ENCODE assay signal across 8 cellular contexts in the genomic region with DNA sequence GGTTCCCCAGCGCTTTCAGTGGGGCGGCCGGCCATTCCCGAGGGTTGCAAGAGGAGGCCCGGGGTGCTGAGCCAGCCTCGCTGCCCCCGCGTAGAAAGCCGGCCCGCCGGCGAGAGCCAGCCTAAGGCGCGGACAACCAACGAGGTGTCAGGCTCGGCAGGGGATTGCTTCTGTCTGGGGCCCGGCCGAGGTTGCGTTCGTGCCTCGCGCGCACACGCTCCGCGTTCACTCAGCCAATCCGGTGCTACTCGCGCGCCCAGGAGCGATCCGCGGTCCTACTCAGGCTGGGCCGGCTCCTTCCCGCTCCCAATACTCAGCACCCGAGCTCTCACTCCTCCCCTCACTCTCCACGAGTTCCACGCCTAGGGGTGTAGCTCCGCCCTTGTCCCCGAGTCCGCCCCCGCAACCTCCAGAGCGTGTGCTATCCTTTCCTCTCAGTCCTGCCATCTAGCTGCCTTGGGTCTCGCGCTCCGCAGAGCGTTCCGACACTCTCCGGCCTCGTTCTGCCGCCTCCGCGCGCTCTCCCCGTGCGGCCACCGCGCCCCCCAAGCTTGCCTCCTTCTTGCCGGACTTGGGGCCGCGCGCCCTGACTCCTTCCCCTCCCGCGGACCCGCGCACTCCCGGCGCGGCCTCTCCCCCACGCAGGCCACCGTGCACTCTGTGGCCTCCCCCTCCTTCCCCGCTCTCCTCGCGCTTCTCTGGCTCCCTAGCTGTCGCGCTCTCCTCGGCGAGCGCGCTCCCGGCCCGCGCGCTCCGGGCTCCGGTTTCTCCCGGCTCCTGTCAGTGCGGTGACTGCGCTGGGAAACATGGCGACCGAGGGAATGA. TPM values are rescaled to one million over a fixed set of nuclear protein-coding genes. Genes with fewer than 3 reads are reported as not detected.
DNase-seq lines count a peak whose midpoint lies in the region; ATAC-seq and TF ChIP-seq lines count a peak whose summit lies in the region.

TSS of gene GPHN (plus strand) at position 426 of the 825 bp plus-strand sequence.

- no peaks in the 10 kb centered on the region for H3K9me3 Mint-ChIP-seq in chondrocyte (ENCODE audit: low read depth)

- peak within 1 kb of the TSS; percentile 84 for H3K27ac ChIP-seq in AG04450 (ENCODE audit: low read depth, low read length)

- no peaks in the 10 kb centered on the region for H3K36me3 ChIP-seq in kidney epithelial cell (ENCODE audit: control insufficient read depth, insufficient read depth, low read length)

- POLR2A ChIA-PET in AG04450 (lab: Yijun Ruan, JAX): interaction anchor here (0.6 to 1.2 kb wide), 3 partner anchors 9 to 127 kb away, joined by 3 to 6 read pairs (median 5); no protein-coding TSS in a partner anchor

- H3K36me3 Mint-ChIP-seq in chondrocyte (ENCODE audit: low read depth): no peaks in the 10 kb centered on the region

- H3K4me3 ChIP-seq in AG04450 (ENCODE audit: low read depth, low read length) (peak within 1 kb of the TSS; percentile 94), kidney epithelial cell (ENCODE audit: low read depth, low read length) (peak within 1 kb of the TSS; percentile 82)

- peak within 1 kb of the TSS; percentile 98 for H3K27ac Mint-ChIP-seq in chondrocyte (ENCODE audit: unreplicated experiment)

- CTCF ChIA-PET in AG04450 (lab: Charles Lee): interaction anchor here (0.5 to 3.1 kb wide), 9 partner anchors 10 to 1095 kb away, joined by 3 to 23 read pairs (median 3); no protein-coding TSS in a partner anchor

- H3K4me3 Mint-ChIP-seq in chondrocyte (ENCODE audit: unreplicated experiment): peak within 1 kb of the TSS; percentile 78

- peak; percentile 40; the same call in 1 of the 2 replicates for TF ChIP-seq CTCF in AG04450 (IDR thresholded peaks at IDR 0.05; ENCODE audit: low read depth, low read length)
- TF ChIP-seq CTCF in chondrocyte (IDR thresholded peaks at IDR 0.05): peak; percentile 69
- TF ChIP-seq CTCF in kidney epithelial cell (IDR thresholded peaks at IDR 0.05; ENCODE audit: insufficient read depth, low read length, poor library complexity, severe bottlenecking): peak; percentile 36

- H3K9me3 ChIP-seq in AG04450 (ENCODE audit: control insufficient read depth, insufficient read depth, low read length): no peaks in the 10 kb centered on the region; the same call in 1 of the 2 replicates

- H3K4me1 Mint-ChIP-seq in chondrocyte (ENCODE audit: low read depth): peaks cover 15% of the 10 kb centered on the region

- ATAC-seq in GM18873 (IDR thresholded peaks at IDR 0.05; ENCODE audit: low FRiP score, unreplicated experiment): peak; percentile 78
- ATAC-seq in HG03139 (IDR thresholded peaks at IDR 0.05; ENCODE audit: unreplicated experiment): peak; percentile 76

- H3K27me3 ChIP-seq in AG04450 (ENCODE audit: control insufficient read depth, insufficient read depth, low read length) (no peaks in the 10 kb centered on the region), kidney epithelial cell (ENCODE audit: control insufficient read depth, insufficient read depth, low read length) (no peaks in the 10 kb centered on the region)

- DNase-seq in AG04450 (ENCODE audit: low read depth, low spot score): peak; percentile 95
- peak; percentile 99 for DNase-seq in NCI-H226
- peak; percentile 81 for DNase-seq in activated CD4-positive, alpha-beta T cell treated with anti-CD3 and anti-CD28 coated beads for 24 hours (ENCODE audit: low read depth in 2 of 2)
- peak; percentile 98 for DNase-seq in chondrocyte (ENCODE audit: low spot score)
- peak; percentile 90 for DNase-seq in kidney epithelial cell (ENCODE audit: low read depth)
- DNase-seq in stimulated activated CD4-positive, alpha-beta T cell treated with anti-CD3 and anti-CD28 coated beads, Interleukin-15, amount 100 ng/mL, for 48 hours (ENCODE audit: low read depth in 2 of 2): peak; percentile 86 to 89

- H3K27me3 Mint-ChIP-seq in chondrocyte (ENCODE audit: low read depth): no peaks in the 10 kb centered on the region

RNA-seq across cellular contexts. Expression of gene GPHN, which starts in this region (rescaled TPM):
- polyA plus RNA-seq in AG04450 (2011; rRNA removed): 7.4 and 7.7 TPM in 2 replicates
- polyA minus RNA-seq in AG04450 (2011; rRNA and poly(A)+ RNA removed): 16.4 and 22.2 TPM in 2 replicates
- total RNA-seq in chondrocyte: 12.4 to 25.0 TPM (median 17.5 TPM) in 3 replicates
- total RNA-seq in kidney epithelial cell: 7.5 and 12.9 TPM in 2 replicates

Comparison
In these comparisons a context has a peak if more than half of its experiments do, and no peak if none do; other contexts are left out.
1. Peak in every context shown above with its lines: DNase-seq, ATAC-seq, H3K4me3 ChIP-seq and H3K27ac ChIP-seq.